In the genomic region with DNA sequence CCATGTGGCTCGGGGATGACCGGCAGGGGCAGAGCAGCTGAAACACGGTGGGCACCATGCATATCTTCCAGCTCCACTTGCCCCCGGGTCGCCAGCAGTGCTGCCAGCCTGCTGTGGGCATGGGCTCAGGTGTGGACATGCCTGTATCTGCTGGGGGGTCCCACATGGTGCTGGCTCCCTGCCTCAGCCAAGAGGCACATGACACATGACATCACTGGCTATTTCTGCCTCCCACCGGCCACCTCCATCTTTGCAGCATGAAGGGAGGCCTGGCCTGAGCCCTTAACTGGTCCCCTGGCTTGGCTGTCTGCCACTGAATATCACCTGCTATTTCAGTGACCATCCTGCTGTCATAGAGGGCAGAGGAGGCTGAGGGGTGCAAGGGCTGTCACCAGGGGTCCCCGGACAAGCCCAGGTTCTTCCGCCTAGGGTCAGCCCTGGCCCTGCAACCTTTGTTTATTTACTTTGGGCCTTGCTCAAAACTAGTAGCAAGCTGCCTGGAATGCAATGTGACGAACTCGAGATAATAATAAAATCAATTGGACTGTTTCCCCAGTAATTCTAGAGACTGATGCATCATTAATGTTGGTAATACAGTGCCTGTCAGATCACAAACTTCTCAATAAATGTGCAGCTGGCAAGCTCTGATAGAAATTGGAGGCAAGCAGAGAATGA, we compare ENCODE assay signal across 14 cellular contexts. TPM values are rescaled to one million over a fixed set of nuclear protein-coding genes. Genes with fewer than 3 reads are reported as not detected.
DNase-seq lines count a peak whose midpoint lies in the region; ATAC-seq, FAIRE-seq and TF ChIP-seq lines count a peak whose summit lies in the region.
"Had no signal": no experiment of that assay in that cellular context is flagged by ENCODE, and none has a peak within 500 bp of the region (broad histone marks: within the 10 kb centered on the region; RNA-seq: fewer than 3 reads in every experiment).

No MANE protein-coding gene starts in this region.

- H3K36me3 ChIP-seq in HUES48 (ENCODE audit: control insufficient read depth, insufficient read depth, low read length) (no peaks in the 10 kb centered on the region), endothelial cell of umbilical vein (ENCODE audit: control insufficient read depth in 2 of 2, extremely low read depth in 1 of 2, insufficient read depth in 2 of 2, low read length in 2 of 2) (peaks cover 0 to 2% of the 10 kb centered on the region in 2 experiments)

- H3K4me3 ChIP-seq in A549 (no peak overlapping the region), HUES48 (ENCODE audit: low read depth, low read length) (no peak overlapping the region), endothelial cell of umbilical vein (replicated peaks in 1 of 3; ENCODE audit: insufficient read depth in 1 of 3, low read depth in 1 of 3, low read length in 3 of 3) (no peak overlapping the region)

- H3K4me1 ChIP-seq in A549 (peaks cover 95% of the 10 kb centered on the region), HUES48 (ENCODE audit: control insufficient read depth, insufficient read depth, low read length) (peaks cover 15% of the 10 kb centered on the region), endothelial cell of umbilical vein (ENCODE audit: control insufficient read depth, extremely low read depth, insufficient read depth, low read length) (peaks cover 12% of the 10 kb centered on the region)

- ATAC-seq in A549 (no peak), HG02981 (IDR thresholded peaks at IDR 0.05; ENCODE audit: unreplicated experiment) (no peak), HG03520 (IDR thresholded peaks at IDR 0.05; ENCODE audit: unreplicated experiment) (no peak)

- FAIRE-seq in A549 (lab: Jason Lieb, UNC) (no peak), endothelial cell of umbilical vein (lab: Jason Lieb, UNC) (no peak)
- FAIRE-seq: G401.6, keratinocyte had no signal

- BruUV-seq in endothelial cell of umbilical vein (replicated peaks; lab: Mats Ljungman, UMichigan), result no TSS peak

- no peak for TF ChIP-seq EP300 in A549 (IDR thresholded peaks at IDR 0.05)

- no peaks in the 10 kb centered on the region for H3K9me3 ChIP-seq in A549
- no peaks in the 10 kb centered on the region for H3K9me3 ChIP-seq in HUES48 (ENCODE audit: control insufficient read depth, insufficient read depth, low read length)
- H3K9me3 ChIP-seq in endothelial cell of umbilical vein (replicated peaks; ENCODE audit: control insufficient read depth, insufficient read depth, low read length), result no peaks in the 10 kb centered on the region

- TF ChIP-seq RAD21 in A549 (conservative IDR thresholded peaks at IDR 0.05 in 1 of 2, IDR thresholded peaks at IDR 0.05 in 1 of 2), result no peak

- H3K27ac ChIP-seq in A549 (peak overlapping the region; percentile 11 to 58; a peak in 3 of 6 replicates), HUES48 (ENCODE audit: low read depth, low read length) (no peak overlapping the region), endothelial cell of umbilical vein (ENCODE audit: insufficient read depth, low read depth, low read length) (no peak overlapping the region)

- CTCF ChIA-PET in A549 (lab: Yijun Ruan, JAX) (interaction anchor here (0.8 to 1.2 kb wide), 3 partner anchors 23 to 107 kb away, joined by 3 to 4 read pairs (median 3); no protein-coding TSS in a partner anchor), endothelial cell of umbilical vein (lab: Charles Lee) (interaction anchor here (0.8 to 1.2 kb wide), 2 partner anchors 14 to 1050 kb away, joined by 3 read pairs; no protein-coding TSS in a partner anchor)

- peak overlapping the region; percentile 22; the same call in 1 of the 2 replicates for H3K9ac ChIP-seq in HUES48 (ENCODE audit: low read depth, low read length)
- no peak overlapping the region for H3K9ac ChIP-seq in endothelial cell of umbilical vein (replicated peaks; ENCODE audit: extremely low read depth, insufficient read depth, low read length)

- H3K4me2 ChIP-seq in A549 (peak overlapping the region; percentile 11; the same call in 1 of the 3 replicates), endothelial cell of umbilical vein (ENCODE audit: insufficient read depth, low read length) (no peak overlapping the region)

- dilution Hi-C loops in endothelial cell of umbilical vein (cut with MboI; ENCODE audit: extremely low pct_ligation_motif_present, low sequenced_read_pairs), result no loop called here

- H3K9me1 ChIP-seq in endothelial cell of umbilical vein (replicated peaks; ENCODE audit: control insufficient read depth, extremely low read depth, insufficient read depth, low read length), result no peaks in the 10 kb centered on the region

- H3K27me3 ChIP-seq in HUES48 (ENCODE audit: control insufficient read depth, insufficient read depth, low read length) (no peaks in the 10 kb centered on the region), endothelial cell of umbilical vein (ENCODE audit: control insufficient read depth in 2 of 2, insufficient read depth in 2 of 2, low read length in 2 of 2) (no peaks in the 10 kb centered on the region)

- DNase-seq in A549 (ENCODE audit: low read depth in 1 of 2, low spot score in 1 of 2) (no peak), endothelial cell of umbilical vein (ENCODE audit: low read depth, low spot score) (peak; percentile 15), myocyte (ENCODE audit: low read depth) (peak; percentile 68), SW480 (ENCODE audit: low spot score) (no peak)
- no peak for DNase-seq in stimulated activated CD4-positive, alpha-beta T cell treated with anti-CD3 and anti-CD28 coated beads, Interleukin-1b, Interleukin-23, amount 100 ng/mL, for 48 hours
- DNase-seq: activated CD4-positive, alpha-beta T cell treated with anti-CD3 and anti-CD28 coated beads, Interleukin-2, amount 10 ng/mL, durations not matched to agents 24 days and 14 days; NCI-H2081 treated with DMSO at 0.1 percent for 48 hours; NCI-H82; T-helper 9 cell had no signal

- no peak for TF ChIP-seq POLR2A in A549 (IDR thresholded peaks at IDR 0.05; ENCODE audit: low read length)
- TF ChIP-seq POLR2A in endothelial cell of umbilical vein (IDR thresholded peaks at IDR 0.05; ENCODE audit: low read depth, low read length), result no peak

- H2AFZ ChIP-seq in endothelial cell of umbilical vein (ENCODE audit: low read depth, low read length), result no peak overlapping the region

- H3K79me2 ChIP-seq in endothelial cell of umbilical vein (ENCODE audit: control insufficient read depth, insufficient read depth, low read length), result peaks cover 84% of the 10 kb centered on the region

- POLR2A ChIA-PET in A549 (lab: Yijun Ruan, JAX) (no interaction called here), endothelial cell of umbilical vein (lab: Charles Lee) (no interaction called here)

- no peak for TF ChIP-seq CTCF in A549 (IDR thresholded peaks at IDR 0.05)
- no peak for TF ChIP-seq CTCF in endothelial cell of umbilical vein (IDR thresholded peaks at IDR 0.05; ENCODE audit: extremely low read depth in 1 of 2, insufficient read depth in 1 of 2, low read depth in 1 of 2, low read length in 2 of 2)

- intact Hi-C loops in endothelial cell of umbilical vein (cut with micrococcal nuclease), result no loop called here

- WGBS in A549 (ENCODE audit: missing lambda C conversion rate), result 81% methylated on average over 10 of the region's 10 CpGs

- no peaks in the 10 kb centered on the region for H4K20me1 ChIP-seq in endothelial cell of umbilical vein (replicated peaks; ENCODE audit: control insufficient read depth, extremely low read depth, insufficient read depth, low read length)

TF ChIP-seq in A549, 52 proteins besides CTCF, POLR2A, EP300 and RAD21 (continues in another document):
- no peak for TF ChIP-seq TP53 (CRISPR knock-in tag; IDR thresholded peaks at IDR 0.05)
- TF ChIP-seq FOXS1 (CRISPR knock-in tag; IDR thresholded peaks at IDR 0.05), result no peak
- TF ChIP-seq FOSL2 (IDR thresholded peaks at IDR 0.05), result no peak
- no peak for TF ChIP-seq FOSL2 (CRISPR knock-in tag; IDR thresholded peaks at IDR 0.05)
- TF ChIP-seq KDM1A (IDR thresholded peaks at IDR 0.05; ENCODE audit: low read depth), result no peak
- no peak for TF ChIP-seq MAFK (IDR thresholded peaks at IDR 0.05; ENCODE audit: partially characterized antibody)

TF ChIP-seq in endothelial cell of umbilical vein, 7 proteins besides CTCF, POLR2A, EP300 and RAD21:
- no peak for TF ChIP-seq FOS (IDR thresholded peaks at IDR 0.05; ENCODE audit: borderline replicate concordance, insufficient read depth, low read length)
- no peak for TF ChIP-seq POLR2AphosphoS5 (IDR thresholded peaks at IDR 0.05; ENCODE audit: insufficient read depth, low read depth, low read length)
- no peak for TF ChIP-seq EZH2 (IDR thresholded peaks at IDR 0.05; ENCODE audit: borderline replicate concordance, low read depth, low read length, severe bottlenecking)
- no peak for TF ChIP-seq JUN (IDR thresholded peaks at IDR 0.05; ENCODE audit: borderline replicate concordance, insufficient read depth, insufficient read length, low read depth)
- TF ChIP-seq GATA2 (IDR thresholded peaks at IDR 0.05; ENCODE audit: insufficient read depth, insufficient read length, low read depth, low read length), result no peak
- no peak for TF ChIP-seq MYC (IDR thresholded peaks at IDR 0.05; ENCODE audit: low read depth, low read length)

RNA-seq across cellular contexts. Expression of a gene that starts 28.4 kb away (rescaled TPM):
- polyA plus RNA-seq in A549 (2011; rRNA removed) (8.1 and 14.7 TPM in 2 replicates), A549 (2017; fragmentation: RNase III; extraction: RNeasy Plus Mini Kit Qiagen cat#74134 plus additional on column Dnase treatment) (29.1 to 30.3 TPM (median 30.1 TPM) in 3 replicates), endothelial cell of umbilical vein (12.5 and 13.0 TPM in 2 replicates)
- 31.6 and 42.1 TPM in 2 replicates for polyA plus RNA-seq in A549 (2012; cell fraction: cytosol; rRNA removed)
- polyA plus RNA-seq in A549 (2012; cell fraction: nucleus; rRNA removed), result 63.3 and 68.3 TPM in 2 replicates
- 16.1 and 17.8 TPM in 2 replicates for polyA minus RNA-seq in A549 (2011; rRNA and poly(A)+ RNA removed)
- total RNA-seq in endothelial cell of umbilical vein (46.7 and 49.6 TPM in 2 replicates), myocyte (7.1 and 10.0 TPM in 2 replicates)
- polyA plus RNA-seq in endothelial cell of umbilical vein (2011; cell fraction: cytosol; rRNA removed), result 21.9 and 22.0 TPM in 2 replicates
- polyA plus RNA-seq in endothelial cell of umbilical vein (2011; cell fraction: nucleus; rRNA removed), result 28.9 and 35.8 TPM in 2 replicates
- polyA plus RNA-seq in endothelial cell of umbilical vein (2012), result 33.1 and 33.9 TPM in 2 replicates
- 28.8 and 38.1 TPM in 2 replicates for polyA minus RNA-seq in endothelial cell of umbilical vein
- 5.4 TPM for polyA minus RNA-seq in endothelial cell of umbilical vein (2011; cell fraction: cytosol; rRNA and poly(A)+ RNA removed)
- polyA minus RNA-seq in endothelial cell of umbilical vein (2011; cell fraction: nucleus; rRNA and poly(A)+ RNA removed), result 26.6 and 30.9 TPM in 2 replicates
- 23.2 TPM for polyA plus RNA-seq in myocyte (2012)

Comparison
In these comparisons a context has a peak if more than half of its experiments do, and no peak if none do; other contexts are left out.
1. DNase-seq: peak in endothelial cell of umbilical vein (single experiment) and myocyte (single experiment); none in A549 (0 of 2), SW480 (single experiment) and stimulated activated CD4-positive, alpha-beta T cell treated with anti-CD3 and anti-CD28 coated beads, Interleukin-1b, Interleukin-23, amount 100 ng/mL, for 48 hours (single experiment).
2. H3K27ac ChIP-seq: peak in A549 (2 of 2); none in HUES48 (single experiment) and endothelial cell of umbilical vein (single experiment).